In genomic region chr3:133896002-133896761, GRCh38 we compare ENCODE assay signal across 8 cellular contexts.
DNase-seq lines count a peak whose midpoint lies in the region; ATAC-seq lines count a peak whose summit lies in the region.

No MANE protein-coding gene starts in this region.

- H3K9ac ChIP-seq in duodenal mucosa (ENCODE audit: low read depth in 1 of 2, low read length in 2 of 2) (no peak overlapping the region), mucosa of stomach (ENCODE audit: low read length) (peak overlapping the region; percentile 62)

- peaks cover 0 to 10% of the 10 kb centered on the region in 2 donors for H3K4me1 ChIP-seq in duodenal mucosa (ENCODE audit: control insufficient read depth in 1 of 2, insufficient read depth in 2 of 2, low read length in 2 of 2)
- peaks cover 6% of the 10 kb centered on the region for H3K4me1 ChIP-seq in mucosa of stomach (ENCODE audit: control insufficient read depth, insufficient read depth, low read length)

- H3K27ac ChIP-seq in duodenal mucosa (ENCODE audit: low read depth, low read length), result no peak overlapping the region

- ATAC-seq in GM18517 (IDR thresholded peaks at IDR 0.05; ENCODE audit: unreplicated experiment), result no peak

- DNase-seq in D341Med (ENCODE audit: low spot score) (peak; percentile 42), NCI-H2171 (lab: John Stamatoyannopoulos, UW) (peak; percentile 10), NCI-H187 treated with DMSO at 0.1 percent for 48 hours (lab: John Stamatoyannopoulos, UW) (no peak), NCI-H345 treated with DMSO at 0.1 percent for 48 hours (lab: John Stamatoyannopoulos, UW; ENCODE audit: unreplicated experiment) (no peak), SW 1271 (lab: John Stamatoyannopoulos, UW) (no peak)

- H3K4me3 ChIP-seq in duodenal mucosa (ENCODE audit: low read depth in 1 of 2, low read length in 2 of 2) (peak overlapping the region; percentile 50 to 59), mucosa of stomach (ENCODE audit: low read length) (no peak overlapping the region)

- H3K36me3 ChIP-seq in duodenal mucosa (ENCODE audit: control insufficient read depth in 1 of 2, insufficient read depth in 2 of 2, low read length in 2 of 2), result no peaks in the 10 kb centered on the region
- no peaks in the 10 kb centered on the region for H3K36me3 ChIP-seq in mucosa of stomach (ENCODE audit: control insufficient read depth, insufficient read depth, low read length)

- H3K27me3 ChIP-seq in duodenal mucosa (ENCODE audit: control insufficient read depth in 1 of 2, insufficient read depth in 2 of 2, low read length in 2 of 2) (peaks cover 30% of the 10 kb centered on the region in 2 donors), mucosa of stomach (ENCODE audit: control insufficient read depth, insufficient read depth, low read length) (peaks cover 34% of the 10 kb centered on the region)

- no peaks in the 10 kb centered on the region for H3K9me3 ChIP-seq in duodenal mucosa (ENCODE audit: control insufficient read depth in 1 of 2, low read length in 2 of 2)
- no peaks in the 10 kb centered on the region for H3K9me3 ChIP-seq in mucosa of stomach (ENCODE audit: control insufficient read depth, low read length)

Comparison
In these comparisons a context has a peak if more than half of its experiments do, and no peak if none do; other contexts are left out.
1. DNase-seq: peak in D341Med (single experiment) and NCI-H2171 (single experiment); none in NCI-H187 treated with DMSO at 0.1 percent for 48 hours (single experiment), NCI-H345 treated with DMSO at 0.1 percent for 48 hours (single experiment) and SW 1271 (0 of 2).